20 cellular contexts compared by ENCODE assay signal in the genomic region with DNA sequence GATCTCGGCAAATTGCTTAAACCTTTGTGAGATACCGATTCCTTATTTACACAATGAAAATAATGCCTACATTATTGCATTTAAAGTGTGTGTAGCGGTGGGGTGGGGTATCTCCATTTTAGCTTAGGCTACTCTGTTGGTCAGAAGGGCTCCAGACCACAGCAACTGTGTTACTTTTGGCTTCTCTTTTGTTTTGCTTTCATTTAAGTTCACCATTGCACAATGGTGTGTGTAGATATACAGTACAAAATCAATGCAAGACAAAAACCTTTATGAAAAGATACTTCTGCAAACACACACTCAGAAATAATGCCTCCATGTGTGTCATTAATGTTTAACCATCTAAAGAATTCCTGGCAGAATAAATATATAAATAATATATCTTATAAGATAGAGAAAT.
"Had no signal": no experiment of that assay in that cellular context is flagged by ENCODE, and none has a peak within 500 bp of the region (broad histone marks: within the 10 kb centered on the region; RNA-seq: fewer than 3 reads in every experiment).

No MANE protein-coding gene starts in this region.

- H3K9me3 Mint-ChIP-seq: activated CD4-positive, alpha-beta T cell treated with anti-CD3 and anti-CD28 coated beads, Interleukin-2, amount 10 ng/mL, durations not matched to agents 7 days and 5 days; activated naive CD8-positive, alpha-beta T cell treated with anti-CD3 and anti-CD28 coated beads, Interleukin-2, amount 10 ng/mL, durations not matched to agents 7 days and 5 days; activated T-cell treated with anti-CD3 and anti-CD28 coated beads, Interleukin-2, amount 50 U/mL, for 24 hours; activated T-helper 2 cell treated with anti-CD3 and anti-CD28 coated beads, Interferon-gamma antibody, Interleukin-2, Interleukin-4, amounts not matched to agents 10 μg/mL and 5 μg/mL and 100 μg/mL, durations not matched to agents 14 hours and 24 hours and 36 hours; memory B cell had no signal

- H3K27ac ChIP-seq: neutrophil, parathyroid adenoma, suprapubic skin, transverse colon, uterus had no signal

- ATAC-seq: activated CD8-positive, alpha-beta T cell treated with anti-CD3 and anti-CD28 coated beads, Interleukin-2, amount 10 ng/mL, durations not matched to agents 7 days and 5 days; naive thymus-derived CD4-positive, alpha-beta T cell; stimulated activated naive CD8-positive, alpha-beta T cell treated with anti-CD3 and anti-CD28 coated beads, Interleukin-15, Interleukin-2, amounts not matched to agents 100 U/mL and 50 U/mL, for 24 hours had no signal

- H3K27me3 Mint-ChIP-seq: activated CD4-positive, alpha-beta T cell treated with anti-CD3 and anti-CD28 coated beads, Interleukin-2, amount 10 ng/mL, durations not matched to agents 7 days and 5 days; activated naive CD8-positive, alpha-beta T cell treated with anti-CD3 and anti-CD28 coated beads, Interleukin-2, amount 10 ng/mL, durations not matched to agents 7 days and 5 days; activated T-cell treated with anti-CD3 and anti-CD28 coated beads, Interleukin-2, amount 50 U/mL, for 24 hours; memory B cell; naive thymus-derived CD4-positive, alpha-beta T cell had no signal

- H3K36me3 Mint-ChIP-seq: activated naive CD8-positive, alpha-beta T cell treated with anti-CD3 and anti-CD28 coated beads, Interleukin-2, amount 10 ng/mL, durations not matched to agents 7 days and 5 days had no signal

- H2AFZ ChIP-seq: parathyroid adenoma had no signal

- H3K4me1 Mint-ChIP-seq: activated CD4-positive, alpha-beta T cell treated with anti-CD3 and anti-CD28 coated beads, Interleukin-2, amount 10 ng/mL, durations not matched to agents 7 days and 5 days; activated naive CD8-positive, alpha-beta T cell treated with anti-CD3 and anti-CD28 coated beads, Interleukin-2, amount 10 ng/mL, durations not matched to agents 7 days and 5 days; memory B cell; naive thymus-derived CD4-positive, alpha-beta T cell had no signal

- H3K4me3 Mint-ChIP-seq: activated CD4-positive, alpha-beta T cell treated with anti-CD3 and anti-CD28 coated beads, Interleukin-2, amount 10 ng/mL, durations not matched to agents 7 days and 5 days; activated CD8-positive, alpha-beta T cell treated with anti-CD3 and anti-CD28 coated beads, Interleukin-2, amount 10 ng/mL, durations not matched to agents 7 days and 5 days; activated naive CD8-positive, alpha-beta T cell treated with anti-CD3 and anti-CD28 coated beads, Interleukin-2, amount 10 ng/mL, durations not matched to agents 7 days and 5 days; activated T-cell treated with anti-CD3 and anti-CD28 coated beads, Interleukin-2, amount 50 U/mL, for 24 hours; memory B cell; naive thymus-derived CD4-positive, alpha-beta T cell had no signal

- H3K4me1 ChIP-seq: parathyroid adenoma, suprapubic skin, transverse colon, uterus had no signal

- H3K27me3 ChIP-seq: neutrophil, suprapubic skin, transverse colon, uterus had no signal

- H3K9ac ChIP-seq: parathyroid adenoma had no signal

- H3K9me3 ChIP-seq: neutrophil, suprapubic skin, transverse colon, uterus had no signal

- DNase-seq: activated CD4-positive, alpha-beta T cell treated with anti-CD3 and anti-CD28 coated beads, Interleukin-2, amount 10 ng/mL, durations not matched to agents 7 days and 5 days; activated CD8-positive, alpha-beta T cell treated with anti-CD3 and anti-CD28 coated beads, Interleukin-2, amount 10 ng/mL, durations not matched to agents 7 days and 5 days; activated naive CD4-positive, alpha-beta T cell treated with Interleukin-2 at 50 U/mL for 16 hours; activated naive CD8-positive, alpha-beta T cell treated with anti-CD3 and anti-CD28 coated beads, Interleukin-2, amount 10 ng/mL, durations not matched to agents 7 days and 5 days; activated T-cell treated with anti-CD3 and anti-CD28 coated beads, Interleukin-2, amount 50 U/mL, for 24 hours; cerebellar nuclear complex; effector CD4-positive, alpha-beta T cell; foreskin fibroblast; naive thymus-derived CD4-positive, alpha-beta T cell; stimulated activated CD4-positive, alpha-beta T cell treated with anti-CD3 and anti-CD28 coated beads, Interleukin-12 subunit alpha, Interleukin-12 subunit beta, amount 100 ng/mL, for 4 hours; stimulated activated CD4-positive, alpha-beta T cell treated with anti-CD3 and anti-CD28 coated beads, Interleukin-1b, Interleukin-23, amount 100 ng/mL, for 48 hours; stimulated activated naive CD8-positive, alpha-beta T cell treated with anti-CD3 and anti-CD28 coated beads, Interleukin-15, Interleukin-2, amounts not matched to agents 100 U/mL and 50 U/mL, for 24 hours; T1000; transverse colon; uterus had no signal

- H3K27ac Mint-ChIP-seq: activated CD4-positive, alpha-beta T cell treated with anti-CD3 and anti-CD28 coated beads, Interleukin-2, amount 10 ng/mL, durations not matched to agents 7 days and 5 days; activated CD8-positive, alpha-beta T cell treated with anti-CD3 and anti-CD28 coated beads, Interleukin-2, amount 10 ng/mL, durations not matched to agents 7 days and 5 days; activated naive CD8-positive, alpha-beta T cell treated with anti-CD3 and anti-CD28 coated beads, Interleukin-2, amount 10 ng/mL, durations not matched to agents 7 days and 5 days; activated T-cell treated with anti-CD3 and anti-CD28 coated beads, Interleukin-2, amount 50 U/mL, for 24 hours; activated T-helper 2 cell treated with anti-CD3 and anti-CD28 coated beads, Interferon-gamma antibody, Interleukin-2, Interleukin-4, amounts not matched to agents 10 μg/mL and 5 μg/mL and 100 μg/mL, durations not matched to agents 14 hours and 24 hours and 36 hours; memory B cell; naive thymus-derived CD4-positive, alpha-beta T cell had no signal

- H3K79me2 ChIP-seq: parathyroid adenoma had no signal

- H3K4me3 ChIP-seq: suprapubic skin, transverse colon, uterus had no signal
